2 cellular contexts compared by ENCODE assay signal in the genomic region with DNA sequence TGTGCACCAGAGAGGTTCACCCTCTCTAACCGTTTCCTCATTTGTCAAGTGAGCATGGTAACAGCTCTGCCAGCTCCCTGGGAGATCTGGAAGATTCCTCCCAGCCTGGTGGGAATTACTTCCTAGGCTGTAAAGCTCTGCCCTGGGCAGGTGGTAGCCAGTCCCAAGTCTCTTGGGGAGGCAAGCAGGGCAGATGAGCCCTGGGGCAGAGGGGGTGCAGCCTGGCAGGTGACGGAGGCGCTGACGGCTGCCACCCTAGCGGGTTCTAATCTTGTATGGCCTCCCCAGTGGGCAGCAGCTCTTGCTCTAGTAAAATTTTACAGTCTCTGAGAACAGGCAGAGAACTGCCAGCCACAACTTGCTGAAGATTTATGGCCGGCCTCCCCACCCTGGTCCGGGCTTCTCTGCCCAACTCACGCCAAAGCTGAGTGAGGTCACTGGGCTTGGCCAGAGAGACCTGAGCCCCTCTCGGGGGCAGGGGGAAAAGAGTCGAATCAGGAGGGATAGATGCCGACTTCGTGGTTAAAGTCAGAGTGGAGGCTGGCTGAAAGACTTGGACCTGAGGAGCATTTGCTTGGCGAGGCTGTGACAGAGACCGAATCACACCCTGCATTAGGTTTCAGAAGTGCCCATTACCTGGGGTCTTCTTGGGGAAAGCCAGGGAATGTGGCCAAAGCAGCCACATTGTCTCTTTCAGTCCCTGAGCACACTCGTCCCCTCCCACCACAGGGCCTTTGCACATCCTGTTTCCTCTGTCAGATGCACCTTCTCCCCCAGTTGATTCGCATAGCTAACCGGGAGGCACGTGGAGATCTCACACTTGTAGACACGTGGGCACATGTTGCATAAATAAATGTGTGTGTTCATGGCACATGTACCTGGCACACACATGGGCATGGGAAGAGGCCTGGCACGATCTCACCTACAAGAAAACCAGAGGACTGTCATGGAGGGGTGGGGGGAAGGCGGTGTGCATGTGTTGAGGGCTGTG.
TF ChIP-seq lines count a peak whose summit lies in the region.

No MANE protein-coding gene starts in this region.

TF ChIP-seq in SK-N-SH, 30 proteins besides CTCF, POLR2A, EP300 and RAD21 (continued from another document):
- TF ChIP-seq USF1 (IDR thresholded peaks at IDR 0.05; ENCODE audit: borderline replicate concordance, low read depth) = no peak
- no peak for TF ChIP-seq CHD2 (IDR thresholded peaks at IDR 0.05; ENCODE audit: low read length, partially characterized antibody)
- TF ChIP-seq, protein P1, sequence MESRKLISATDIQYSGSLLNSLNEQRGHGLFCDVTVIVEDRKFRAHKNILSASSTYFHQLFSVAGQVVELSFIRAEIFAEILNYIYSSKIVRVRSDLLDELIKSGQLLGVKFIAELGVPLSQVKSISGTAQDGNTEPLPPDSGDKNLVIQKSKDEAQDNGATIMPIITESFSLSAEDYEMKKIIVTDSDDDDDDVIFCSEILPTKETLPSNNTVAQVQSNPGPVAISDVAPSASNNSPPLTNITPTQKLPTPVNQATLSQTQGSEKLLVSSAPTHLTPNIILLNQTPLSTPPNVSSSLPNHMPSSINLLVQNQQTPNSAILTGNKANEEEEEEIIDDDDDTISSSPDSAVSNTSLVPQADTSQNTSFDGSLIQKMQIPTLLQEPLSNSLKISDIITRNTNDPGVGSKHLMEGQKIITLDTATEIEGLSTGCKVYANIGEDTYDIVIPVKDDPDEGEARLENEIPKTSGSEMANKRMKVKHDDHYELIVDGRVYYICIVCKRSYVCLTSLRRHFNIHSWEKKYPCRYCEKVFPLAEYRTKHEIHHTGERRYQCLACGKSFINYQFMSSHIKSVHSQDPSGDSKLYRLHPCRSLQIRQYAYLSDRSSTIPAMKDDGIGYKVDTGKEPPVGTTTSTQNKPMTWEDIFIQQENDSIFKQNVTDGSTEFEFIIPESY (IDR thresholded peaks at IDR 0.05; ENCODE audit: borderline replicate concordance, low read depth) = no peak
- TF ChIP-seq, protein P2, sequence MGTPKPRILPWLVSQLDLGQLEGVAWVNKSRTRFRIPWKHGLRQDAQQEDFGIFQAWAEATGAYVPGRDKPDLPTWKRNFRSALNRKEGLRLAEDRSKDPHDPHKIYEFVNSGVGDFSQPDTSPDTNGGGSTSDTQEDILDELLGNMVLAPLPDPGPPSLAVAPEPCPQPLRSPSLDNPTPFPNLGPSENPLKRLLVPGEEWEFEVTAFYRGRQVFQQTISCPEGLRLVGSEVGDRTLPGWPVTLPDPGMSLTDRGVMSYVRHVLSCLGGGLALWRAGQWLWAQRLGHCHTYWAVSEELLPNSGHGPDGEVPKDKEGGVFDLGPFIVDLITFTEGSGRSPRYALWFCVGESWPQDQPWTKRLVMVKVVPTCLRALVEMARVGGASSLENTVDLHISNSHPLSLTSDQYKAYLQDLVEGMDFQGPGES (IDR thresholded peaks at IDR 0.05; ENCODE audit: low read depth, low read length) = no peak
- TF ChIP-seq FOXM1 (IDR thresholded peaks at IDR 0.05; ENCODE audit: low read depth) = no peak
- TF ChIP-seq RFX5 (IDR thresholded peaks at IDR 0.05; ENCODE audit: low read length) = no peak
- TF ChIP-seq NFIC (IDR thresholded peaks at IDR 0.05; ENCODE audit: borderline replicate concordance) = no peak
- TF ChIP-seq ELF1 (IDR thresholded peaks at IDR 0.05) = no peak
- TF ChIP-seq, protein P3, sequence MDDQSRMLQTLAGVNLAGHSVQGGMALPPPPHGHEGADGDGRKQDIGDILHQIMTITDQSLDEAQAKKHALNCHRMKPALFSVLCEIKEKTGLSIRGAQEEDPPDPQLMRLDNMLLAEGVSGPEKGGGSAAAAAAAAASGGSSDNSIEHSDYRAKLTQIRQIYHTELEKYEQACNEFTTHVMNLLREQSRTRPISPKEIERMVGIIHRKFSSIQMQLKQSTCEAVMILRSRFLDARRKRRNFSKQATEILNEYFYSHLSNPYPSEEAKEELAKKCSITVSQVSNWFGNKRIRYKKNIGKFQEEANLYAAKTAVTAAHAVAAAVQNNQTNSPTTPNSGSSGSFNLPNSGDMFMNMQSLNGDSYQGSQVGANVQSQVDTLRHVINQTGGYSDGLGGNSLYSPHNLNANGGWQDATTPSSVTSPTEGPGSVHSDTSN (IDR thresholded peaks at IDR 0.05) = no peak
- TF ChIP-seq, protein P4, sequence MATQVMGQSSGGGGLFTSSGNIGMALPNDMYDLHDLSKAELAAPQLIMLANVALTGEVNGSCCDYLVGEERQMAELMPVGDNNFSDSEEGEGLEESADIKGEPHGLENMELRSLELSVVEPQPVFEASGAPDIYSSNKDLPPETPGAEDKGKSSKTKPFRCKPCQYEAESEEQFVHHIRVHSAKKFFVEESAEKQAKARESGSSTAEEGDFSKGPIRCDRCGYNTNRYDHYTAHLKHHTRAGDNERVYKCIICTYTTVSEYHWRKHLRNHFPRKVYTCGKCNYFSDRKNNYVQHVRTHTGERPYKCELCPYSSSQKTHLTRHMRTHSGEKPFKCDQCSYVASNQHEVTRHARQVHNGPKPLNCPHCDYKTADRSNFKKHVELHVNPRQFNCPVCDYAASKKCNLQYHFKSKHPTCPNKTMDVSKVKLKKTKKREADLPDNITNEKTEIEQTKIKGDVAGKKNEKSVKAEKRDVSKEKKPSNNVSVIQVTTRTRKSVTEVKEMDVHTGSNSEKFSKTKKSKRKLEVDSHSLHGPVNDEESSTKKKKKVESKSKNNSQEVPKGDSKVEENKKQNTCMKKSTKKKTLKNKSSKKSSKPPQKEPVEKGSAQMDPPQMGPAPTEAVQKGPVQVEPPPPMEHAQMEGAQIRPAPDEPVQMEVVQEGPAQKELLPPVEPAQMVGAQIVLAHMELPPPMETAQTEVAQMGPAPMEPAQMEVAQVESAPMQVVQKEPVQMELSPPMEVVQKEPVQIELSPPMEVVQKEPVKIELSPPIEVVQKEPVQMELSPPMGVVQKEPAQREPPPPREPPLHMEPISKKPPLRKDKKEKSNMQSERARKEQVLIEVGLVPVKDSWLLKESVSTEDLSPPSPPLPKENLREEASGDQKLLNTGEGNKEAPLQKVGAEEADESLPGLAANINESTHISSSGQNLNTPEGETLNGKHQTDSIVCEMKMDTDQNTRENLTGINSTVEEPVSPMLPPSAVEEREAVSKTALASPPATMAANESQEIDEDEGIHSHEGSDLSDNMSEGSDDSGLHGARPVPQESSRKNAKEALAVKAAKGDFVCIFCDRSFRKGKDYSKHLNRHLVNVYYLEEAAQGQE (IDR thresholded peaks at IDR 0.05; ENCODE audit: low read depth, low read length) = no peak
- TF ChIP-seq SIN3A (IDR thresholded peaks at IDR 0.05; ENCODE audit: borderline replicate concordance, low read depth, low read length) = no peak

TF ChIP-seq in SK-N-SH treated with all-trans-retinoic acid at 6 μM for 48 hours, 23 proteins besides CTCF, POLR2A, EP300 and RAD21 (continued from another document):
- no peak for TF ChIP-seq TSHZ2 (CRISPR knock-in tag; IDR thresholded peaks at IDR 0.05)
- TF ChIP-seq, protein P5, sequence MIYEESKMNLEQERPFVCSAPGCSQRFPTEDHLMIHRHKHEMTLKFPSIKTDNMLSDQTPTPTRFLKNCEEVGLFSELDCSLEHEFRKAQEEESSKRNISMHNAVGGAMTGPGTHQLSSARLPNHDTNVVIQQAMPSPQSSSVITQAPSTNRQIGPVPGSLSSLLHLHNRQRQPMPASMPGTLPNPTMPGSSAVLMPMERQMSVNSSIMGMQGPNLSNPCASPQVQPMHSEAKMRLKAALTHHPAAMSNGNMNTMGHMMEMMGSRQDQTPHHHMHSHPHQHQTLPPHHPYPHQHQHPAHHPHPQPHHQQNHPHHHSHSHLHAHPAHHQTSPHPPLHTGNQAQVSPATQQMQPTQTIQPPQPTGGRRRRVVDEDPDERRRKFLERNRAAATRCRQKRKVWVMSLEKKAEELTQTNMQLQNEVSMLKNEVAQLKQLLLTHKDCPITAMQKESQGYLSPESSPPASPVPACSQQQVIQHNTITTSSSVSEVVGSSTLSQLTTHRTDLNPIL (CRISPR knock-in tag; IDR thresholded peaks at IDR 0.05; ENCODE audit: low read depth) = no peak
- TF ChIP-seq OSR1 (CRISPR knock-in tag; IDR thresholded peaks at IDR 0.05) = no peak
- TF ChIP-seq ZNF565 (CRISPR knock-in tag; conservative IDR thresholded peaks at IDR 0.05; ENCODE audit: low read depth) = no peak
- no peak for TF ChIP-seq POU6F1 (CRISPR knock-in tag; IDR thresholded peaks at IDR 0.05; ENCODE audit: borderline replicate concordance, low read depth)
- TF ChIP-seq RARB (CRISPR knock-in tag; IDR thresholded peaks at IDR 0.05) = no peak
- no peak for TF ChIP-seq GLIS3 (CRISPR knock-in tag; IDR thresholded peaks at IDR 0.05)
- TF ChIP-seq TOX (CRISPR knock-in tag; IDR thresholded peaks at IDR 0.05; ENCODE audit: borderline replicate concordance) = no peak
- no peak for TF ChIP-seq ZNF8 (CRISPR knock-in tag; IDR thresholded peaks at IDR 0.05)
- TF ChIP-seq ZNF70 (CRISPR knock-in tag; IDR thresholded peaks at IDR 0.05) = no peak
